ENCODE assay signal across 16 cellular contexts in the genomic region with DNA sequence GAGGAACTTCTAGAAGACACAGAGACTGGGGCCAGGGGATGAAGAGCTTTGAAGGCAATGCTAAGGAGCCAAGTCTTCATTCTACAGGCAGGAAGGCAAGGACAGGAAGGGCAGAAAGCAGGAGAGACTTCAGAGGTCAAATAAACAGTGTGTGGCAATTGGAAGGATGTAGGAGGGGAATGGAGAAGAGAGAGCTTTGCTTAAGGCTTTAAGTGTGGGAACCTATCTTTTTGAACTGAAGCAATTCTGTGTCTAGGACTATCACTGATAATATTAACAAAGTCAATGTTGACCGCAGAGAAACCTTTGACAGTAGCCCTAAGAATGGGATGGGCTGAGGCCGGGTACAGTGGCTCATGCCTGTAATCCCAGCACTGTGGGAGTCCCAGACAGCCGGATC.
A peak's percentile ranks its signal among the peaks of the same experiment; 100 is the strongest.
DNase-seq lines count a peak whose midpoint lies in the region; ATAC-seq and TF ChIP-seq lines count a peak whose summit lies in the region.
"Had no signal": no experiment of that assay in that cellular context is flagged by ENCODE, and none has a peak within 500 bp of the region (broad histone marks: within the 10 kb centered on the region; RNA-seq: fewer than 3 reads in every experiment).

No MANE protein-coding gene starts in this region.

- no peaks in the 10 kb centered on the region for H3K9me3 Mint-ChIP-seq in activated CD4-positive, alpha-beta T cell treated with anti-CD3 and anti-CD28 coated beads for 36 hours (ENCODE audit: low read depth)
- H3K9me3 Mint-ChIP-seq: central memory CD8-positive, alpha-beta T cell had no signal

- TF ChIP-seq CTCF in RWPE2 (IDR thresholded peaks at IDR 0.05; ENCODE audit: poor library complexity, severe bottlenecking): no peak

- no peaks in the 10 kb centered on the region for H3K9me3 ChIP-seq in RWPE2 (ENCODE audit: severe bottlenecking)
- H3K9me3 ChIP-seq: thoracic aorta had no signal

- no peaks in the 10 kb centered on the region for H3K27me3 ChIP-seq in RWPE2 (ENCODE audit: insufficient read depth, poor library complexity, severe bottlenecking)

- H3K27ac ChIP-seq in RWPE2 (ENCODE audit: poor library complexity, severe bottlenecking) (peak overlapping the region; percentile 64), epithelial cell of prostate (peak overlapping the region; percentile 39)
- H3K27ac ChIP-seq: thoracic aorta had no signal

- DNase-seq in activated CD4-positive, alpha-beta T cell treated with anti-CD3 and anti-CD28 coated beads for 36 hours: no peak
- DNase-seq in activated CD4-positive, alpha-beta T cell treated with anti-CD3 and anti-CD28 coated beads, Interleukin-2, amount 50 U/mL, for 1 hour: no peak
- DNase-seq in RWPE2 (ENCODE audit: low spot score) (no peak), epithelial cell of prostate (ENCODE audit: low read depth, low spot score) (no peak), skeletal muscle cell (ENCODE audit: low read depth) (peak; percentile 52), retina (no peak), GM03348 (ENCODE audit: low spot score) (no peak)
- DNase-seq: activated CD4-positive, alpha-beta T cell treated with anti-CD3 and anti-CD28 coated beads, Interleukin-2, amount 50 U/mL, for 48 hours; activated effector memory CD4-positive, alpha-beta T cell treated with Interleukin-2 at 50 U/mL for 16 hours; erythroblast; hippocampal formation; NCI-H1105 treated with DMSO at 0.1 percent for 48 hours; stimulated activated CD4-positive, alpha-beta T cell treated with anti-CD3 and anti-CD28 coated beads, Interleukin-12 subunit alpha, Interleukin-12 subunit beta, amount 100 ng/mL, for 4 hours had no signal

- H3K4me3 ChIP-seq in RWPE2 (ENCODE audit: severe bottlenecking) (no peak overlapping the region), skeletal muscle cell (ENCODE audit: low read depth, low read length) (no peak overlapping the region)
- H3K4me3 ChIP-seq: thoracic aorta had no signal

- H3K36me3 ChIP-seq in RWPE2 (ENCODE audit: low read depth): no peaks in the 10 kb centered on the region
- H3K36me3 ChIP-seq: thoracic aorta had no signal

- no peak overlapping the region for H3K4me3 Mint-ChIP-seq in activated CD4-positive, alpha-beta T cell treated with anti-CD3 and anti-CD28 coated beads for 36 hours
- H3K4me3 Mint-ChIP-seq: central memory CD8-positive, alpha-beta T cell had no signal

- H3K4me1 ChIP-seq in RWPE2 (ENCODE audit: insufficient read depth, poor library complexity, severe bottlenecking): peaks cover 13% of the 10 kb centered on the region

- H3K4me1 Mint-ChIP-seq in activated CD4-positive, alpha-beta T cell treated with anti-CD3 and anti-CD28 coated beads for 36 hours: peaks cover 78% of the 10 kb centered on the region

- intact Hi-C loops in activated CD4-positive, alpha-beta T cell treated with anti-CD3 and anti-CD28 coated beads for 36 hours (cut with DNase I, micrococcal nuclease): no loop called here

- ATAC-seq in activated CD4-positive, alpha-beta T cell treated with anti-CD3 and anti-CD28 coated beads for 36 hours: no peak
- ATAC-seq in RWPE2 (ENCODE audit: low read depth): peak; percentile 43
- no peak for ATAC-seq in GM18858 (IDR thresholded peaks at IDR 0.05; ENCODE audit: unreplicated experiment)

- CTCF ChIA-PET in activated CD4-positive, alpha-beta T cell treated with anti-CD3 and anti-CD28 coated beads for 36 hours (lab: Charles Lee): interaction anchor here (0.6 to 2.1 kb wide), 3 partner anchors 8 to 247 kb away, joined by 3 to 6 read pairs (median 3); no protein-coding TSS in a partner anchor

- H3K27ac Mint-ChIP-seq in activated CD4-positive, alpha-beta T cell treated with anti-CD3 and anti-CD28 coated beads for 36 hours: peak overlapping the region; percentile 79

- POLR2A ChIA-PET in activated CD4-positive, alpha-beta T cell treated with anti-CD3 and anti-CD28 coated beads for 36 hours (lab: Charles Lee): no interaction called here

- H3K27me3 Mint-ChIP-seq in activated CD4-positive, alpha-beta T cell treated with anti-CD3 and anti-CD28 coated beads for 36 hours: no peaks in the 10 kb centered on the region
- H3K27me3 Mint-ChIP-seq: central memory CD8-positive, alpha-beta T cell had no signal

- peaks cover 32% of the 10 kb centered on the region for H3K36me3 Mint-ChIP-seq in activated CD4-positive, alpha-beta T cell treated with anti-CD3 and anti-CD28 coated beads for 36 hours (ENCODE audit: low read depth)
